In genomic region chr5:52863715-52864114, GRCh38 we compare ENCODE assay signal across 20 cellular contexts.
DNase-seq lines count a peak whose midpoint lies in the region; ATAC-seq and TF ChIP-seq lines count a peak whose summit lies in the region.
"Had no signal": no experiment of that assay in that cellular context is flagged by ENCODE, and none has a peak within 500 bp of the region (broad histone marks: within the 10 kb centered on the region; RNA-seq: fewer than 3 reads in every experiment).

No MANE protein-coding gene starts in this region.

- peaks cover 0 to 41% (median 4%) of the 10 kb centered on the region in 9 donors for H3K36me3 ChIP-seq in heart left ventricle
- H3K36me3 ChIP-seq in esophagus squamous epithelium = peaks cover 0 to 5% (median 0%) of the 10 kb centered on the region in 3 donors
- no peaks in the 10 kb centered on the region for H3K36me3 ChIP-seq in osteoblast (ENCODE audit: insufficient read depth, low read length)
- no peaks in the 10 kb centered on the region for H3K36me3 ChIP-seq in uterus
- H3K36me3 ChIP-seq: ovary had no signal

- H3K9me3 ChIP-seq in heart left ventricle (no peaks in the 10 kb centered on the region), esophagus squamous epithelium (no peaks in the 10 kb centered on the region), osteoblast (ENCODE audit: low read depth, low read length) (no peaks in the 10 kb centered on the region), uterus (peaks cover 0 to 3% of the 10 kb centered on the region in 2 donors)
- H3K9me3 ChIP-seq in CD4-positive, alpha-beta T cell (ENCODE audit: control insufficient read depth, low read length) = no peaks in the 10 kb centered on the region
- H3K9me3 ChIP-seq: ovary had no signal

- H3K27me3 ChIP-seq in heart left ventricle (no peaks in the 10 kb centered on the region), esophagus squamous epithelium (no peaks in the 10 kb centered on the region), osteoblast (ENCODE audit: insufficient read depth, low read length) (no peaks in the 10 kb centered on the region), uterus (no peaks in the 10 kb centered on the region)
- no peaks in the 10 kb centered on the region for H3K27me3 ChIP-seq in CD4-positive, alpha-beta T cell (ENCODE audit: control insufficient read depth, insufficient read depth, low read length)
- H3K27me3 ChIP-seq: dorsolateral prefrontal cortex, ovary had no signal

- H3K4me3 ChIP-seq in heart left ventricle = no peak overlapping the region
- H3K4me3 ChIP-seq in esophagus squamous epithelium = no peak overlapping the region
- no peak overlapping the region for H3K4me3 ChIP-seq in osteoblast (ENCODE audit: insufficient read depth, low read length)
- no peak overlapping the region for H3K4me3 ChIP-seq in uterus
- H3K4me3 ChIP-seq: GM12878, ovary had no signal

- H4K20me1 ChIP-seq in osteoblast (ENCODE audit: insufficient read depth, low read length) = no peaks in the 10 kb centered on the region

- H3K27ac ChIP-seq in heart left ventricle (peak overlapping the region in 9 of 12 donors; percentile 9 to 70 (median 47)), esophagus squamous epithelium (peak overlapping the region; percentile 3 to 59 (median 56)), osteoblast (ENCODE audit: low read depth, low read length) (no peak overlapping the region), uterus (peak overlapping the region; percentile 43 to 67)
- no peak overlapping the region for H3K27ac ChIP-seq in CD4-positive, alpha-beta T cell (ENCODE audit: low read depth, low read length)
- H3K27ac ChIP-seq: ovary had no signal

- no peaks in the 10 kb centered on the region for H3K27me3 Mint-ChIP-seq in CD4-positive, alpha-beta T cell
- H3K27me3 Mint-ChIP-seq: activated naive CD8-positive, alpha-beta T cell treated with anti-CD3 and anti-CD28 coated beads, Interleukin-2, amount 50 U/mL, for 24 hours; CD4-positive, alpha-beta memory T cell had no signal

- H3K4me2 ChIP-seq in osteoblast (ENCODE audit: insufficient read depth, low read length) = peak overlapping the region; percentile 16

- CTCF ChIA-PET in CD4-positive, alpha-beta T cell (lab: Charles Lee) = no interaction called here

- no peaks in the 10 kb centered on the region for H3K9me3 Mint-ChIP-seq in CD4-positive, alpha-beta T cell
- H3K9me3 Mint-ChIP-seq: activated naive CD8-positive, alpha-beta T cell treated with anti-CD3 and anti-CD28 coated beads, Interleukin-2, amount 50 U/mL, for 24 hours; activated T-cell treated with anti-CD3 and anti-CD28 coated beads, Interleukin-2, amount 50 U/mL, for 4 hours; T-helper 1 cell treated with Interleukin-12 subunit alpha and Interleukin-12 subunit beta and Interleukin-4 antibody, amounts not matched to agents 30 μg/mL and 1 μg/mL, for 36 hours had no signal

- H3K4me3 Mint-ChIP-seq in CD4-positive, alpha-beta T cell = no peak overlapping the region
- H3K4me3 Mint-ChIP-seq: activated naive CD8-positive, alpha-beta T cell treated with anti-CD3 and anti-CD28 coated beads, Interleukin-2, amount 50 U/mL, for 24 hours; activated T-cell treated with anti-CD3 and anti-CD28 coated beads, Interleukin-2, amount 50 U/mL, for 4 hours; CD4-positive, alpha-beta memory T cell; T-helper 1 cell treated with Interleukin-12 subunit alpha and Interleukin-12 subunit beta and Interleukin-4 antibody, amounts not matched to agents 30 μg/mL and 1 μg/mL, for 36 hours had no signal

- H3K36me3 Mint-ChIP-seq in CD4-positive, alpha-beta T cell (ENCODE audit: low read depth) = no peaks in the 10 kb centered on the region
- H3K36me3 Mint-ChIP-seq: CD4-positive, alpha-beta memory T cell had no signal

- H3K27ac Mint-ChIP-seq in CD4-positive, alpha-beta T cell = no peak overlapping the region
- H3K27ac Mint-ChIP-seq: activated naive CD8-positive, alpha-beta T cell treated with anti-CD3 and anti-CD28 coated beads, Interleukin-2, amount 50 U/mL, for 24 hours; CD4-positive, alpha-beta memory T cell; T-helper 1 cell treated with Interleukin-12 subunit alpha and Interleukin-12 subunit beta and Interleukin-4 antibody, amounts not matched to agents 30 μg/mL and 1 μg/mL, for 36 hours had no signal

- DNase-seq in heart left ventricle = no peak
- DNase-seq in Right ventricle myocardium inferior (ENCODE audit: missing footprints) = no peak
- DNase-seq in esophagus squamous epithelium (lab: John Stamatoyannopoulos, UW) = no peak
- DNase-seq in osteoblast (ENCODE audit: insufficient read length, low spot score, missing footprints) = no peak
- DNase-seq in uterus = no peak
- no peak for DNase-seq in CD4-positive, alpha-beta T cell
- DNase-seq in D341Med (ENCODE audit: low spot score) = no peak
- no peak for DNase-seq in UCSD-AML1 (lab: John Stamatoyannopoulos, UW; ENCODE audit: unreplicated experiment)
- DNase-seq: activated CD4-positive, alpha-beta T cell treated with anti-CD3 and anti-CD28 coated beads for 4 hours; activated naive CD8-positive, alpha-beta T cell treated with anti-CD3 and anti-CD28 coated beads, Interleukin-2, amount 50 U/mL, for 24 hours; activated T-cell treated with anti-CD3 and anti-CD28 coated beads, Interleukin-2, amount 50 U/mL, for 4 hours; CD4-positive, alpha-beta memory T cell; dorsolateral prefrontal cortex; KG1; mesendoderm; NCI-H1694; NCI-H69; ovary had no signal

- 48 to 64% (median 59%) methylated on average over 2 of the region's 2 CpGs for WGBS in heart left ventricle, 4 donors
- WGBS in esophagus squamous epithelium, 2 donors = 40 to 51% methylated on average over 2 of the region's 2 CpGs

- H3K4me1 Mint-ChIP-seq in CD4-positive, alpha-beta T cell (ENCODE audit: low read depth) = no peaks in the 10 kb centered on the region
- H3K4me1 Mint-ChIP-seq: activated naive CD8-positive, alpha-beta T cell treated with anti-CD3 and anti-CD28 coated beads, Interleukin-2, amount 50 U/mL, for 24 hours had no signal

- no peak for ATAC-seq in heart left ventricle
- ATAC-seq in Right ventricle myocardium inferior = no peak
- ATAC-seq in CD4-positive, alpha-beta T cell (ENCODE audit: poor library complexity) = no peak
- ATAC-seq: activated naive CD8-positive, alpha-beta T cell treated with anti-CD3 and anti-CD28 coated beads, Interleukin-2, amount 50 U/mL, for 24 hours; activated T-cell treated with anti-CD3 and anti-CD28 coated beads, Interleukin-2, amount 50 U/mL, for 4 hours; GM12878 had no signal

- no peak for TF ChIP-seq CTCF in heart left ventricle (IDR thresholded peaks at IDR 0.05)
- TF ChIP-seq CTCF in esophagus squamous epithelium (IDR thresholded peaks at IDR 0.05) = no peak
- TF ChIP-seq CTCF in osteoblast (IDR thresholded peaks at IDR 0.05; ENCODE audit: extremely low read depth, low read depth, low read length) = no peak
- no peak for TF ChIP-seq CTCF in uterus (IDR thresholded peaks at IDR 0.05)
- TF ChIP-seq CTCF in CD4-positive, alpha-beta T cell (IDR thresholded peaks at IDR 0.05) = no peak

- TF ChIP-seq POLR2A in heart left ventricle (IDR thresholded peaks at IDR 0.05) (no peak), esophagus squamous epithelium (IDR thresholded peaks at IDR 0.05) (no peak), uterus (IDR thresholded peaks at IDR 0.05) (no peak)

- peaks cover 0 to 27% (median 18%) of the 10 kb centered on the region in 12 donors for H3K4me1 ChIP-seq in heart left ventricle
- H3K4me1 ChIP-seq in esophagus squamous epithelium = peaks cover 0 to 19% (median 16%) of the 10 kb centered on the region in 3 donors
- peaks cover 22% of the 10 kb centered on the region for H3K4me1 ChIP-seq in osteoblast (ENCODE audit: insufficient read depth, low read length)
- peaks cover 0 to 4% of the 10 kb centered on the region in 2 donors for H3K4me1 ChIP-seq in uterus

- POLR2A ChIA-PET in CD4-positive, alpha-beta T cell (lab: Charles Lee) = no interaction called here

- no peaks in the 10 kb centered on the region for H3K79me2 ChIP-seq in osteoblast (ENCODE audit: insufficient read depth, low read length)

- peak overlapping the region; percentile 20 for H2AFZ ChIP-seq in osteoblast (ENCODE audit: low read length)

- intact Hi-C loops in heart left ventricle (cut with DNase I) = loop anchor here in 2 of 10 donors (5.0 to 10.0 kb wide), 2 partner anchors 36 to 51 kb away; no protein-coding TSS in a partner anchor
- intact Hi-C loops in Right ventricle myocardium inferior (cut with DNase I) = no loop called here
- intact Hi-C loops in esophagus squamous epithelium (cut with DNase I) = no loop called here
- intact Hi-C loops in uterus (cut with DNase I; ENCODE audit: low total_unique reads) = no loop called here
- intact Hi-C loops in CD4-positive, alpha-beta T cell (cut with DNase I, micrococcal nuclease) = no loop called here

Comparison
In these comparisons a context has a peak if more than half of its experiments do, and no peak if none do; other contexts are left out.
1. H3K27ac ChIP-seq: peak in heart left ventricle (9 of 12), esophagus squamous epithelium (4 of 4) and uterus (2 of 2); none in osteoblast (single experiment) and CD4-positive, alpha-beta T cell (single experiment).